Comparison of ENCODE assay signal across 10 cellular contexts in the genomic region with DNA sequence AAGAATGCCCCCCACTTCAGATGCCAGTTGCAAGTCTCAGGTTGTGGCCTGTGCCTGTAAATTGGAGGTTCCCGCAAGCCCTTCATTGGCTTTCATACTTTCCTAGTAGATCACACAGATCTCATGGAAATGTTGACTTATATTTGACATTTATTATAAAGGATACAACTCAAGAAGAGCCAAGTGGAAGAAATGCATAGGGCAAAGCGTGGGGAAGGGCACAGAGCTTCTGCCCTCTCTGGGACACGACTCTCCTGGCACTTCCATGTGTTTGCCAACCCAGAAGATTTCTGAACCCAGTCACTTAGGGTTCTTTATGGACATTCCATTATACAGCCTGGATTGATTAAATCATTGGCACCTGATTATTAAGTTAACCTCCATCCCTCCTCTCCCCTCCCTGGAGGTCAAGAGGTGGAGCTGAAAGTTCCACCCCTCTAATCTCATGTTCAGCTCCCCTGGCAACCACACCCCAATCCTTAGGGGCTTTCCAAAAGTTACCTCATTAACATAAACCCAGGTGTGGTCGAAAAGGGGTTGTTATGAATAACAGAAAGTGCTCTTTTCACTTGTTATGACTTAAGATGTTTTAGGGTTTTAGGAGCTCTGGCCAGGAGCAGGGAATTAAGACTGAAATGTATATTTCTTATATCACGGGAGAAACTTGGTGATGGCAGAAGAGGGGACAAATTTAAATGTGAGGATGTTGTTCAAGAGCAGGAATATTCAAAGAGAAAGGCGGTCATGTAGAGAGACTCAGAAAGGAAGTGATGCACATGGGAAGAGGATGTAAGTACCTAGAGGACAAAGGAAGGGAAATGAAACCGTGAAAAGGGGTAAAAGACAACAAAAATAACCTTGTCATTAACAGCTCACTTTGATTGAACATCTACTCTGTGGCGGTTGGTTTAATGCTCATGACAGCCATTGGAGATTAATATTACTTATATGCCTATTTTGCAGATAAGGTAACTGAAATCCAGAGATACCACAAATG. TPM values are rescaled to one million over a fixed set of nuclear protein-coding genes. Genes with fewer than 3 reads are reported as not detected.
DNase-seq lines count a peak whose midpoint lies in the region; ATAC-seq and TF ChIP-seq lines count a peak whose summit lies in the region.
"Had no signal": no experiment of that assay in that cellular context is flagged by ENCODE, and none has a peak within 500 bp of the region (broad histone marks: within the 10 kb centered on the region; RNA-seq: fewer than 3 reads in every experiment).

No MANE protein-coding gene starts in this region.

- no peak for TF ChIP-seq POLR2A in gastroesophageal sphincter (IDR thresholded peaks at IDR 0.05)
- no peak for TF ChIP-seq POLR2A in body of pancreas (IDR thresholded peaks at IDR 0.05)

- no peaks in the 10 kb centered on the region for H4K20me1 ChIP-seq in Karpas-422 (ENCODE audit: insufficient read depth, low read depth, low read length)

- WGBS in gastroesophageal sphincter (ENCODE audit: low coverage in 1 of 2), 2 donors = 68 to 85% methylated on average over 8 of the region's 8 CpGs
- WGBS in body of pancreas, 2 donors = 78 to 88% methylated on average over 8 of the region's 8 CpGs

- intact Hi-C loops in body of pancreas (cut with DNase I) = no loop called here

- no peak overlapping the region for H3K4me3 Mint-ChIP-seq in glutamatergic neuron (ENCODE audit: unreplicated experiment)

- POLR2A ChIA-PET in RWPE1 (lab: Yijun Ruan, JAX; ENCODE audit: low non-redundant PET) = no interaction called here

- TF ChIP-seq EP300 in gastroesophageal sphincter (IDR thresholded peaks at IDR 0.05) = no peak

- H3K4me1 ChIP-seq in Karpas-422 (ENCODE audit: low read length) = peaks cover 22% of the 10 kb centered on the region
- H3K4me1 ChIP-seq in gastroesophageal sphincter = peaks cover 0 to 9% (median 0%) of the 10 kb centered on the region in 3 donors
- H3K4me1 ChIP-seq in body of pancreas = no peaks in the 10 kb centered on the region

- ATAC-seq in GM18511 (IDR thresholded peaks at IDR 0.05; ENCODE audit: unreplicated experiment) (peak; percentile 88), GM21723 (IDR thresholded peaks at IDR 0.05; ENCODE audit: unreplicated experiment) (peak; percentile 79), gastroesophageal sphincter (no peak), body of pancreas (no peak)

- no peaks in the 10 kb centered on the region for H3K9me2 ChIP-seq in Karpas-422 (replicated peaks; ENCODE audit: insufficient read depth, low read length)

- no peaks in the 10 kb centered on the region for H3K4me1 Mint-ChIP-seq in glutamatergic neuron (ENCODE audit: low read depth, unreplicated experiment)

- H3K4me3 ChIP-seq in Karpas-422 (ENCODE audit: low read length) (no peak overlapping the region), gastroesophageal sphincter (no peak overlapping the region), body of pancreas (no peak overlapping the region)
- H3K4me3 ChIP-seq: heart left ventricle had no signal

- H2AFZ ChIP-seq in Karpas-422 (ENCODE audit: low read length) = no peak overlapping the region

- H3K4me2 ChIP-seq in Karpas-422 (ENCODE audit: low read depth, low read length, poor library complexity, severe bottlenecking) = peak overlapping the region; percentile 34

- peaks cover 36% of the 10 kb centered on the region for H3K79me2 ChIP-seq in Karpas-422 (ENCODE audit: low read length)

- H3K27ac Mint-ChIP-seq in glutamatergic neuron (ENCODE audit: unreplicated experiment) = no peak overlapping the region

- H3K9ac ChIP-seq in Karpas-422 (ENCODE audit: low read length) = no peak overlapping the region

- H3K36me3 ChIP-seq in Karpas-422 (ENCODE audit: insufficient read depth, low read length) (peaks cover 93% of the 10 kb centered on the region), gastroesophageal sphincter (peaks cover 0 to 92% of the 10 kb centered on the region in 2 donors), body of pancreas (replicated peaks in 1 of 2; ENCODE audit: insufficient read depth in 1 of 2, low read depth in 2 of 2) (peaks cover 7 to 17% of the 10 kb centered on the region in 2 donors)

- CTCF ChIA-PET in RWPE1 (lab: Yijun Ruan, JAX) = no interaction called here

- no peaks in the 10 kb centered on the region for H3K27me3 Mint-ChIP-seq in glutamatergic neuron (ENCODE audit: unreplicated experiment)

- no peaks in the 10 kb centered on the region for H3K36me3 Mint-ChIP-seq in glutamatergic neuron (ENCODE audit: unreplicated experiment)

- H3K9me3 Mint-ChIP-seq in glutamatergic neuron (ENCODE audit: unreplicated experiment) = no peaks in the 10 kb centered on the region

- H3K9me3 ChIP-seq in Karpas-422 (ENCODE audit: low read length) = no peaks in the 10 kb centered on the region; the same call in 1 of the 2 replicates
- H3K9me3 ChIP-seq in gastroesophageal sphincter = no peaks in the 10 kb centered on the region
- no peaks in the 10 kb centered on the region for H3K9me3 ChIP-seq in body of pancreas
- H3K9me3 ChIP-seq: heart left ventricle had no signal

- TF ChIP-seq CTCF in RWPE1 (conservative IDR thresholded peaks at IDR 0.05; ENCODE audit: low read depth) (no peak), gastroesophageal sphincter (IDR thresholded peaks at IDR 0.05) (no peak), glutamatergic neuron (IDR thresholded peaks at IDR 0.05; ENCODE audit: partially characterized antibody, unreplicated experiment) (no peak), body of pancreas (IDR thresholded peaks at IDR 0.05) (no peak)

- DNase-seq in Karpas-422 = peak; percentile 75
- DNase-seq in lung microvascular endothelial cell (ENCODE audit: low read depth in 2 of 2) = peak; percentile 14 to 54
- no peak for DNase-seq in RWPE1 (ENCODE audit: low spot score)
- no peak for DNase-seq in glutamatergic neuron
- DNase-seq in body of pancreas = no peak
- DNase-seq: heart left ventricle had no signal

- H3K27me3 ChIP-seq in Karpas-422 (ENCODE audit: low read length) = no peaks in the 10 kb centered on the region
- no peaks in the 10 kb centered on the region for H3K27me3 ChIP-seq in gastroesophageal sphincter
- H3K27me3 ChIP-seq in body of pancreas = no peaks in the 10 kb centered on the region
- H3K27me3 ChIP-seq: heart left ventricle had no signal

- H3K27ac ChIP-seq in Karpas-422 (ENCODE audit: low read length) = peak overlapping the region; percentile 64
- H3K27ac ChIP-seq in RWPE1 = no peak overlapping the region
- no peak overlapping the region for H3K27ac ChIP-seq in gastroesophageal sphincter
- H3K27ac ChIP-seq in body of pancreas = peak overlapping the region in 1 of 4 donors; percentile 10
- H3K27ac ChIP-seq: HL-60 had no signal

RNA-seq across cellular contexts. Expression of gene SP100, which starts 31.8 kb away (rescaled TPM):
- total RNA-seq in Karpas-422 (2014; rRNA removed; shearing (Covaris generic); ENCODE audit: low replicate concordance) = 148 and 173 TPM in 2 replicates
- total RNA-seq in lung microvascular endothelial cell (64.9 and 77.8 TPM in 2 replicates), gastroesophageal sphincter (100 to 1,000 TPM in 1 of 4 donors, 10 to 100 TPM in 3; 70.1 to 102 (median 92.5) TPM), glutamatergic neuron (ENCODE audit: unreplicated experiment) (not detected), body of pancreas (10 to 100 TPM; 71.9 to 73.2 TPM)

Comparison
In these comparisons a context has a peak if more than half of its experiments do, and no peak if none do; other contexts are left out.
1. ATAC-seq: peak in GM18511 (single experiment) and GM21723 (single experiment); none in gastroesophageal sphincter (single experiment) and body of pancreas (single experiment).
2. DNase-seq: peak in Karpas-422 (single experiment) and lung microvascular endothelial cell (2 of 2); none in RWPE1 (single experiment), glutamatergic neuron (single experiment) and body of pancreas (0 of 4).
3. RNA of gene SP100, which starts 31.8 kb away (total RNA-seq): 148 to 173 TPM in Karpas-422, 70.1 to 102 TPM in gastroesophageal sphincter, 64.9 to 77.8 TPM in lung microvascular endothelial cell and 71.9 to 73.2 TPM in body of pancreas; not detected in glutamatergic neuron (single experiment); every median in the first group is over 10 times any median in the second.